ENCODE assay signal across 23 cellular contexts in genomic region chr7:91357379-91357778, GRCh38.
DNase-seq lines count a peak whose midpoint lies in the region; ATAC-seq and TF ChIP-seq lines count a peak whose summit lies in the region.
"Had no signal": no experiment of that assay in that cellular context is flagged by ENCODE, and none has a peak within 500 bp of the region (broad histone marks: within the 10 kb centered on the region; RNA-seq: fewer than 3 reads in every experiment).

No MANE protein-coding gene starts in this region.

- no peak overlapping the region for H3K4me3 ChIP-seq in uterus
- H3K4me3 ChIP-seq: adrenal gland, stomach had no signal

- H3K36me3 ChIP-seq in uterus, result no peaks in the 10 kb centered on the region
- H3K36me3 ChIP-seq: adrenal gland, neutrophil, stomach had no signal

- intact Hi-C loops in uterus (cut with DNase I; ENCODE audit: low total_unique reads), result no loop called here

- H3K27ac ChIP-seq in uterus, result peak overlapping the region; percentile 7 to 41
- H3K27ac ChIP-seq: adrenal gland, neutrophil, stomach had no signal

- peak; percentile 50 for DNase-seq in NCI-H524 treated with DMSO at 0.1 percent for 48 hours (lab: John Stamatoyannopoulos, UW)
- peak; percentile 26 for DNase-seq in SW480 (ENCODE audit: low spot score)
- peak; percentile 3 for DNase-seq in fibroblast of the conjunctiva (ENCODE audit: low read depth)
- no peak for DNase-seq in uterus
- DNase-seq in NCI-H2196 treated with DMSO at 0.1 percent for 48 hours (lab: John Stamatoyannopoulos, UW; ENCODE audit: unreplicated experiment), result no peak
- DNase-seq: activated CD4-positive, alpha-beta T cell treated with anti-CD3 and anti-CD28 coated beads for 1 hour; activated naive CD4-positive, alpha-beta T cell; activated T-cell treated with anti-CD3 and anti-CD28 coated beads, Interleukin-2, amount 50 U/mL, for 4 hours; adrenal gland; CD4-positive, CD25-positive, alpha-beta regulatory T cell; effector CD8-positive, alpha-beta T cell; KG1; NCI-H1694; NCI-H748 treated with DMSO at 0.1 percent for 48 hours; SHP77; stimulated activated CD8-positive, alpha-beta memory T cell treated with anti-CD3 and anti-CD28 coated beads, Interleukin-4, amount 100 ng/mL, for 48 hours; stomach; T-cell; trophoblast cell had no signal

- H3K9me3 ChIP-seq in uterus, result no peaks in the 10 kb centered on the region
- H3K9me3 ChIP-seq: adrenal gland, neutrophil, stomach had no signal

- no peak for ATAC-seq in HG02571 (IDR thresholded peaks at IDR 0.05; ENCODE audit: unreplicated experiment)
- ATAC-seq in GM21515 (IDR thresholded peaks at IDR 0.05; ENCODE audit: unreplicated experiment), result no peak
- ATAC-seq in HG03045 (IDR thresholded peaks at IDR 0.05; ENCODE audit: unreplicated experiment), result no peak
- ATAC-seq: activated T-cell treated with anti-CD3 and anti-CD28 coated beads, Interleukin-2, amount 50 U/mL, for 4 hours; T-cell had no signal

- H3K27me3 ChIP-seq in uterus, result no peaks in the 10 kb centered on the region
- H3K27me3 ChIP-seq: adrenal gland, neutrophil, stomach had no signal

- TF ChIP-seq CTCF in uterus (IDR thresholded peaks at IDR 0.05), result no peak

- no peaks in the 10 kb centered on the region for H3K4me1 ChIP-seq in uterus
- H3K4me1 ChIP-seq: adrenal gland, stomach had no signal

- TF ChIP-seq POLR2A in uterus (IDR thresholded peaks at IDR 0.05), result no peak

Comparison
In these comparisons a context has a peak if more than half of its experiments do, and no peak if none do; other contexts are left out.
1. DNase-seq: peak in NCI-H524 treated with DMSO at 0.1 percent for 48 hours (single experiment), SW480 (single experiment) and fibroblast of the conjunctiva (single experiment); none in uterus (0 of 2) and NCI-H2196 treated with DMSO at 0.1 percent for 48 hours (single experiment).